ENCODE assay signal across 13 cellular contexts in the genomic region with DNA sequence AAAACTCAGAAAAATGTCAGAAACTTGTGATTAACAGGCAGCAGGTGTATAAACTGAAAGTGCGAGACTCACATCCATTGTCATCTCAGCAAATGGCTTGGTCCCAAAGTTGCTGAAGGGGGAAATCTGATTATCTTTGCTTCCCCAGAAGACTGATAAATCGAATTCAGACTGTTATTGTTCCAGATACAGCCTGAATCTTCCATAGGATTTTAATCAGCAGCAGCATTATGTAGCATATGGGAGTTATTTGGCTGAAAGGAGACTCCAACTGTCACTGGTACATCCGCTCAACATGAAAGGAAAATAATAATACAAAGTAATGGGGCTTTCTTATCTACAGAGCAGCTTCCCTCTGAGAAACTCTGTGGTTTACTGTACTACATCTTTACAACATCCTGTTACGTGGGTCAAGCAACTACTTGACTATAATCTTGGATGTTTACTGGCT.
DNase-seq lines count a peak whose midpoint lies in the region; ATAC-seq and TF ChIP-seq lines count a peak whose summit lies in the region.
"Had no signal": no experiment of that assay in that cellular context is flagged by ENCODE, and none has a peak within 500 bp of the region (broad histone marks: within the 10 kb centered on the region; RNA-seq: fewer than 3 reads in every experiment).

No MANE protein-coding gene starts in this region.

- POLR2A ChIA-PET in CD8-positive, alpha-beta T cell (lab: Charles Lee), result no interaction called here
- POLR2A ChIA-PET in SK-N-SH (lab: Yijun Ruan, JAX) (no interaction called here), MCF 10A (lab: Yijun Ruan, JAX) (interaction anchor here (1.4 kb wide), 1 partner anchor 10 kb away, joined by 4 read pairs; no protein-coding TSS in a partner anchor)

- H2AFZ ChIP-seq in SK-N-SH (ENCODE audit: low read depth), result peak overlapping the region; percentile 10
- peak overlapping the region; percentile 20 for H2AFZ ChIP-seq in hepatocyte

- WGBS in SK-N-SH (ENCODE audit: low lambda C conversion rate), result 56% methylated on average over 4 of the region's 4 CpGs
- 62% methylated on average over 4 of the region's 4 CpGs for WGBS in hepatocyte (ENCODE audit: low lambda C conversion rate, missing lambda C conversion rate)

- H3K4me1 Mint-ChIP-seq in CD8-positive, alpha-beta T cell (ENCODE audit: low read depth), result peaks cover 6% of the 10 kb centered on the region
- peaks cover 3% of the 10 kb centered on the region for H3K4me1 Mint-ChIP-seq in MCF 10A (ENCODE audit: insufficient read depth, unreplicated experiment)

- H3K79me2 ChIP-seq in SK-N-SH (ENCODE audit: insufficient read depth) (no peaks in the 10 kb centered on the region), hepatocyte (no peaks in the 10 kb centered on the region)

- H3F3A ChIP-seq in SK-N-SH (replicated peaks; ENCODE audit: insufficient read depth), result peaks cover 22% of the 10 kb centered on the region

- intact Hi-C loops in CD8-positive, alpha-beta T cell (cut with DNase I, micrococcal nuclease), result loop anchor here in 1 of 2 experiments (10.0 kb wide), 1 partner anchor 238 kb away; no protein-coding TSS in a partner anchor
- intact Hi-C loops in MCF 10A (cut with micrococcal nuclease), result loop anchor here (10.0 kb wide), 1 partner anchor 238 kb away; no protein-coding TSS in a partner anchor

- H3K4me2 ChIP-seq in SK-N-SH (no peak overlapping the region), hepatocyte (no peak overlapping the region)

- H3K27ac ChIP-seq in CD8-positive, alpha-beta T cell (ENCODE audit: low read depth, low read length), result no peak overlapping the region
- H3K27ac ChIP-seq in SK-N-SH (ENCODE audit: low read depth in 2 of 2, low read length in 1 of 2), result peak overlapping the region; percentile 72 to 75
- peak overlapping the region; percentile 5 for H3K27ac ChIP-seq in hepatocyte

- ATAC-seq in CD8-positive, alpha-beta T cell, result peak; percentile 23
- peak; percentile 50 for ATAC-seq in HG03354 (IDR thresholded peaks at IDR 0.05; ENCODE audit: poor library complexity, severe bottlenecking, unreplicated experiment)
- ATAC-seq in HG03439 (IDR thresholded peaks at IDR 0.05; ENCODE audit: unreplicated experiment), result no peak
- ATAC-seq: left lobe of liver had no signal

- H3K27me3 ChIP-seq in CD8-positive, alpha-beta T cell (ENCODE audit: insufficient read depth, low read length), result no peaks in the 10 kb centered on the region
- H3K27me3 ChIP-seq in SK-N-SH (ENCODE audit: insufficient read depth), result no peaks in the 10 kb centered on the region
- no peaks in the 10 kb centered on the region for H3K27me3 ChIP-seq in hepatocyte

- H3K9ac ChIP-seq in SK-N-SH, result no peak overlapping the region

- H3K4me3 ChIP-seq in CD8-positive, alpha-beta T cell (ENCODE audit: low read depth, low read length), result no peak overlapping the region
- no peak overlapping the region for H3K4me3 ChIP-seq in SK-N-SH (ENCODE audit: low read depth in 2 of 2, low read length in 1 of 2)
- H3K4me3 ChIP-seq in hepatocyte, result no peak overlapping the region

- peaks cover 4% of the 10 kb centered on the region for H3K9me3 Mint-ChIP-seq in CD8-positive, alpha-beta T cell
- peaks cover 8% of the 10 kb centered on the region for H3K9me3 Mint-ChIP-seq in MCF 10A (ENCODE audit: unreplicated experiment)

- BruUV-seq in MCF 10A (replicated peaks; lab: Mats Ljungman, UMichigan), result no TSS peak

- no peaks in the 10 kb centered on the region for H4K20me1 ChIP-seq in SK-N-SH (ENCODE audit: insufficient read depth)
- H4K20me1 ChIP-seq in hepatocyte (ENCODE audit: insufficient read depth, poor library complexity, severe bottlenecking), result no peaks in the 10 kb centered on the region

- no peak overlapping the region for H3K27ac Mint-ChIP-seq in CD8-positive, alpha-beta T cell
- no peak overlapping the region for H3K27ac Mint-ChIP-seq in MCF 10A (ENCODE audit: low read depth, unreplicated experiment)
- H3K27ac Mint-ChIP-seq: activated CD4-positive, alpha-beta T cell treated with anti-CD3 and anti-CD28 coated beads, Interleukin-2, amount 10 ng/mL, durations not matched to agents 24 days and 14 days had no signal

- no peak for DNase-seq in CD8-positive, alpha-beta T cell
- DNase-seq in SK-N-SH (peak; percentile 59), hepatocyte (ENCODE audit: low spot score) (no peak), MCF 10A (ENCODE audit: unreplicated experiment) (no peak), amygdala (lab: John Stamatoyannopoulos, UW) (no peak), COR-L47 (lab: John Stamatoyannopoulos, UW) (no peak)
- DNase-seq: activated CD4-positive, alpha-beta T cell treated with anti-CD3 and anti-CD28 coated beads, Interleukin-2, amount 10 ng/mL, durations not matched to agents 24 days and 14 days; activated effector memory CD4-positive, alpha-beta T cell treated with anti-CD3 and anti-CD28 coated beads, Interleukin-2, amount 50 U/mL, for 16 hours; foreskin melanocyte; occipital lobe had no signal

- H3K9me3 ChIP-seq in CD8-positive, alpha-beta T cell (ENCODE audit: low read length), result no peaks in the 10 kb centered on the region
- H3K9me3 ChIP-seq in SK-N-SH (no peaks in the 10 kb centered on the region), hepatocyte (ENCODE audit: low read depth) (no peaks in the 10 kb centered on the region)

- TF ChIP-seq RAD21 in SK-N-SH (IDR thresholded peaks at IDR 0.05; ENCODE audit: low read length), result peak; percentile 18; the same call in 1 of the 2 replicates

- H3K9me2 ChIP-seq in SK-N-SH (no peaks in the 10 kb centered on the region), hepatocyte (replicated peaks; ENCODE audit: insufficient read depth) (no peaks in the 10 kb centered on the region)

- peak in 1 of 2 experiments; percentile 91; a peak in 2 of 4 replicates for TF ChIP-seq EP300 in SK-N-SH (IDR thresholded peaks at IDR 0.05; ENCODE audit: borderline replicate concordance in 1 of 2, low read depth in 1 of 2, low read length in 1 of 2)

- no peaks in the 10 kb centered on the region for H3K4me1 ChIP-seq in CD8-positive, alpha-beta T cell (ENCODE audit: insufficient read depth, low read length)
- H3K4me1 ChIP-seq in SK-N-SH (ENCODE audit: control insufficient read depth in 1 of 2, insufficient read depth in 2 of 2, low read depth in 1 of 2, low read length in 1 of 2), result peaks cover 19 to 38% of the 10 kb centered on the region in 2 experiments; a peak in 3 of 4 replicates
- H3K4me1 ChIP-seq in hepatocyte (ENCODE audit: insufficient read depth), result peaks cover 18% of the 10 kb centered on the region

- H3K36me3 ChIP-seq in CD8-positive, alpha-beta T cell (ENCODE audit: insufficient read depth, low read length), result no peaks in the 10 kb centered on the region
- H3K36me3 ChIP-seq in SK-N-SH (replicated peaks in 1 of 2; ENCODE audit: control insufficient read depth in 1 of 2, insufficient read depth in 2 of 2, low read length in 1 of 2) (peaks cover 0 to 11% of the 10 kb centered on the region in 2 experiments), hepatocyte (replicated peaks; ENCODE audit: insufficient read depth, low read depth) (no peaks in the 10 kb centered on the region)

- CTCF ChIA-PET in CD8-positive, alpha-beta T cell (lab: Charles Lee), result no interaction called here
- CTCF ChIA-PET in SK-N-SH (lab: Yijun Ruan, JAX), result interaction anchor here (1.0 to 1.9 kb wide), 5 partner anchors 9 to 1112 kb away, joined by 3 to 8 read pairs (median 4); no protein-coding TSS in a partner anchor
- CTCF ChIA-PET in MCF 10A (lab: Yijun Ruan, JAX), result interaction anchor here (0.6 to 1.0 kb wide), 2 partner anchors 10 to 238 kb away, joined by 3 to 4 read pairs; no protein-coding TSS in a partner anchor

- no peaks in the 10 kb centered on the region for H3K36me3 Mint-ChIP-seq in CD8-positive, alpha-beta T cell
- no peaks in the 10 kb centered on the region for H3K36me3 Mint-ChIP-seq in MCF 10A (ENCODE audit: insufficient read depth, unreplicated experiment)

- H3K4me3 Mint-ChIP-seq in CD8-positive, alpha-beta T cell, result no peak overlapping the region
- no peak overlapping the region for H3K4me3 Mint-ChIP-seq in MCF 10A (ENCODE audit: unreplicated experiment)
- H3K4me3 Mint-ChIP-seq: activated CD4-positive, alpha-beta T cell treated with anti-CD3 and anti-CD28 coated beads, Interleukin-2, amount 10 ng/mL, durations not matched to agents 24 days and 14 days had no signal

- no peak for TF ChIP-seq CTCF in CD8-positive, alpha-beta T cell (IDR thresholded peaks at IDR 0.05)
- TF ChIP-seq CTCF in SK-N-SH (IDR thresholded peaks at IDR 0.05) (no peak), hepatocyte (IDR thresholded peaks at IDR 0.05; ENCODE audit: poor library complexity) (no peak), MCF 10A (IDR thresholded peaks at IDR 0.05; ENCODE audit: unreplicated experiment) (no peak)

- H3K27me3 Mint-ChIP-seq in CD8-positive, alpha-beta T cell (ENCODE audit: low read depth), result no peaks in the 10 kb centered on the region
- H3K27me3 Mint-ChIP-seq in MCF 10A (ENCODE audit: insufficient read depth, unreplicated experiment), result no peaks in the 10 kb centered on the region
- H3K27me3 Mint-ChIP-seq: activated CD4-positive, alpha-beta T cell treated with anti-CD3 and anti-CD28 coated beads, Interleukin-2, amount 10 ng/mL, durations not matched to agents 24 days and 14 days had no signal

TF ChIP-seq in SK-N-SH, 30 proteins besides CTCF, POLR2A, EP300 and RAD21 (continues in another document):
- TF ChIP-seq NRF1 (IDR thresholded peaks at IDR 0.05; ENCODE audit: low read depth, low read length), result no peak
- TF ChIP-seq RXRA (IDR thresholded peaks at IDR 0.05; ENCODE audit: borderline replicate concordance, low read depth), result no peak
- peak; percentile 47; the same call in 1 of the 2 replicates for TF ChIP-seq MXI1 (IDR thresholded peaks at IDR 0.05; ENCODE audit: low read depth, low read length)
- TF ChIP-seq EZH2phosphoT487 (IDR thresholded peaks at IDR 0.05; ENCODE audit: borderline replicate concordance, low read depth), result no peak
- no peak for TF ChIP-seq FOXM1 (IDR thresholded peaks at IDR 0.05; ENCODE audit: low read depth)
- TF ChIP-seq, protein P1, sequence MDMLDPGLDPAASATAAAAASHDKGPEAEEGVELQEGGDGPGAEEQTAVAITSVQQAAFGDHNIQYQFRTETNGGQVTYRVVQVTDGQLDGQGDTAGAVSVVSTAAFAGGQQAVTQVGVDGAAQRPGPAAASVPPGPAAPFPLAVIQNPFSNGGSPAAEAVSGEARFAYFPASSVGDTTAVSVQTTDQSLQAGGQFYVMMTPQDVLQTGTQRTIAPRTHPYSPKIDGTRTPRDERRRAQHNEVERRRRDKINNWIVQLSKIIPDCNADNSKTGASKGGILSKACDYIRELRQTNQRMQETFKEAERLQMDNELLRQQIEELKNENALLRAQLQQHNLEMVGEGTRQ (IDR thresholded peaks at IDR 0.05; ENCODE audit: borderline replicate concordance, low read depth, low read length), result no peak
